ENCODE assay signal across 14 cellular contexts in the genomic region with DNA sequence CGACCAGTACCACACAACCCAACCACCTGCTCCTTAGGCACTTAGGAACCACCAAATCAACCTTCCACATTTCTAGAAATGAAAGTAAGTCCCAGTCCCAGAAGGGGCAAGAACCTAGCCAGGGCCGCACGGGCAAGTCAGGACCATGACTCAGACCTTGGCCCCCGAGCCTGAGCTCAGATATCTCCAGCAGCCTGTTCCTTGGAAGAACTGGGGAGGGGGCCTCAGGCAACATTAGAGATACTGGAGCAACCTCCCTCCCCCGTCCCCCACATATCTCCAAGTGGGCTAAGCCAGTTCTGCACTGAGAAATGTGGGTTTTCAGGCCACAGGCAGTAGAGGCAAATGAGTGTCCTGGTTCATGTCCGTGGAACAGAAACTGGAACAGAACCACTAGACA. TPM values are rescaled to one million over a fixed set of nuclear protein-coding genes. Genes with fewer than 3 reads are reported as not detected.
DNase-seq lines count a peak whose midpoint lies in the region; ATAC-seq and TF ChIP-seq lines count a peak whose summit lies in the region.
"Had no signal": no experiment of that assay in that cellular context is flagged by ENCODE, and none has a peak within 500 bp of the region (broad histone marks: within the 10 kb centered on the region; RNA-seq: fewer than 3 reads in every experiment).

No MANE protein-coding gene starts in this region.

- in situ Hi-C loops in transverse colon (cut with MboI; ENCODE audit: low pct_ligation_motif_present in 1 of 4, low pct_unique_long_range_greater_than_20kb in 1 of 4, low sequenced_read_pairs in 3 of 4) = no loop called here

- peaks cover 53% of the 10 kb centered on the region for H3K4me1 Mint-ChIP-seq in T-helper 17 cell

- no peaks in the 10 kb centered on the region for H3K27me3 Mint-ChIP-seq in T-helper 17 cell

- no peaks in the 10 kb centered on the region for H3K36me3 Mint-ChIP-seq in T-helper 17 cell (ENCODE audit: low read depth)
- H3K36me3 Mint-ChIP-seq: activated naive CD4-positive, alpha-beta T cell treated with anti-CD3 and anti-CD28 coated beads, Interleukin-2, amount 50 U/mL, for 72 hours had no signal

- ATAC-seq in T-helper 17 cell = no peak
- no peak for ATAC-seq in HG03025 (IDR thresholded peaks at IDR 0.05; ENCODE audit: low FRiP score, unreplicated experiment)
- ATAC-seq: left lung had no signal

- no peak overlapping the region for H3K4me3 Mint-ChIP-seq in T-helper 17 cell

- H3K27me3 ChIP-seq in cardiac muscle cell (no peaks in the 10 kb centered on the region), left ventricle myocardium inferior (ENCODE audit: low read depth) (no peaks in the 10 kb centered on the region), transverse colon (no peaks in the 10 kb centered on the region)
- H3K27me3 ChIP-seq: left lung had no signal

- H3K4me1 ChIP-seq in cardiac muscle cell (ENCODE audit: low read depth) = peaks cover 53% of the 10 kb centered on the region
- H3K4me1 ChIP-seq in left ventricle myocardium inferior = peaks cover 38% of the 10 kb centered on the region
- H3K4me1 ChIP-seq in transverse colon = peaks cover 10 to 32% (median 23%) of the 10 kb centered on the region in 4 donors

- no peak overlapping the region for H3K4me3 ChIP-seq in cardiac muscle cell
- no peak overlapping the region for H3K4me3 ChIP-seq in left ventricle myocardium inferior
- H3K4me3 ChIP-seq in transverse colon = no peak overlapping the region
- H3K4me3 ChIP-seq: left lung had no signal

- TF ChIP-seq POLR2A in transverse colon (IDR thresholded peaks at IDR 0.05) = no peak

- intact Hi-C loops in left ventricle myocardium inferior (cut with micrococcal nuclease) = no loop called here
- intact Hi-C loops in transverse colon (cut with DNase I; ENCODE audit: low total_unique reads) = no loop called here

- H3K36me3 ChIP-seq in cardiac muscle cell (no peaks in the 10 kb centered on the region), left ventricle myocardium inferior (no peaks in the 10 kb centered on the region), transverse colon (no peaks in the 10 kb centered on the region)
- H3K36me3 ChIP-seq: left lung had no signal

- no peak for TF ChIP-seq CTCF in cardiac muscle cell (IDR thresholded peaks at IDR 0.05; ENCODE audit: low read depth, low read length)
- no peak for TF ChIP-seq CTCF in left ventricle myocardium inferior (IDR thresholded peaks at IDR 0.05; ENCODE audit: borderline replicate concordance)
- no peak for TF ChIP-seq CTCF in transverse colon (IDR thresholded peaks at IDR 0.05)

- DNase-seq in cardiac muscle cell (ENCODE audit: low read depth in 1 of 2, low spot score in 1 of 2) = no peak
- DNase-seq in left ventricle myocardium inferior = no peak
- no peak for DNase-seq in T-helper 17 cell
- DNase-seq in germinal center (ENCODE audit: low spot score) = peak; percentile 41
- peak; percentile 6 for DNase-seq in transverse colon
- DNase-seq in stimulated activated CD4-positive, alpha-beta T cell treated with anti-CD3 and anti-CD28 coated beads, Interleukin-2, amount 100 ng/mL, for 24 hours = no peak
- no peak for DNase-seq in HEK293T (ENCODE audit: extremely low spot score)
- DNase-seq: erythroblast, hippocampal formation, NCI-H1436 treated with DMSO at 0.1 percent for 48 hours, small intestine had no signal

- 71% methylated on average over 6 of the region's 6 CpGs; no CpG with 5 or more reads in 1 of the 2 donors for WGBS in transverse colon (ENCODE audit: low coverage in 1 of 2), 2 donors

- CTCF ChIA-PET in HEK293T (lab: Yijun Ruan, JAX) = no interaction called here

- TF ChIP-seq EP300 in transverse colon (IDR thresholded peaks at IDR 0.05; ENCODE audit: low read depth) = no peak

- H3K9me3 ChIP-seq in cardiac muscle cell (ENCODE audit: low read depth) (no peaks in the 10 kb centered on the region), left ventricle myocardium inferior (replicated peaks) (no peaks in the 10 kb centered on the region), T-helper 17 cell (ENCODE audit: control insufficient read depth, low read length, poor library complexity, severe bottlenecking) (no peaks in the 10 kb centered on the region), transverse colon (no peaks in the 10 kb centered on the region)
- H3K9me3 ChIP-seq: left lung had no signal

- H3K27ac ChIP-seq in cardiac muscle cell (peak overlapping the region; percentile 88), left ventricle myocardium inferior (replicated peaks) (no peak overlapping the region), transverse colon (no peak overlapping the region)

- H3K27ac Mint-ChIP-seq in T-helper 17 cell = peak overlapping the region; percentile 97

- POLR2A ChIA-PET in HEK293T (lab: Yijun Ruan, JAX) = no interaction called here

TF ChIP-seq in HEK293T, 16 proteins besides CTCF, POLR2A, EP300 and RAD21:
- TF ChIP-seq, protein P1, sequence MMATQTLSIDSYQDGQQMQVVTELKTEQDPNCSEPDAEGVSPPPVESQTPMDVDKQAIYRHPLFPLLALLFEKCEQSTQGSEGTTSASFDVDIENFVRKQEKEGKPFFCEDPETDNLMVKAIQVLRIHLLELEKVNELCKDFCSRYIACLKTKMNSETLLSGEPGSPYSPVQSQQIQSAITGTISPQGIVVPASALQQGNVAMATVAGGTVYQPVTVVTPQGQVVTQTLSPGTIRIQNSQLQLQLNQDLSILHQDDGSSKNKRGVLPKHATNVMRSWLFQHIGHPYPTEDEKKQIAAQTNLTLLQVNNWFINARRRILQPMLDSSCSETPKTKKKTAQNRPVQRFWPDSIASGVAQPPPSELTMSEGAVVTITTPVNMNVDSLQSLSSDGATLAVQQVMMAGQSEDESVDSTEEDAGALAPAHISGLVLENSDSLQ (IDR thresholded peaks at IDR 0.05) = no peak
- TF ChIP-seq FOXA1 (IDR thresholded peaks at IDR 0.05) (no peak), ARNT (IDR thresholded peaks at IDR 0.05) (no peak), FOXM1 (IDR thresholded peaks at IDR 0.05; ENCODE audit: borderline replicate concordance) (no peak), ELF4 (IDR thresholded peaks at IDR 0.05) (no peak)

RNA-seq across cellular contexts. Expression of a gene that starts 7.7 kb away (rescaled TPM):
- total RNA-seq in cardiac muscle cell (134 and 200 TPM in 2 replicates), left ventricle myocardium inferior (51.9 TPM), T-helper 17 cell (100 to 1,000 TPM in 1 of 2 donors, 10 to 100 TPM in 1; 93.3 to 108 TPM), transverse colon (100 to 1,000 TPM in 3 of 4 donors, 10 to 100 TPM in 1; 99.4 to 233 (median 108) TPM)
- 41.5 and 54.6 TPM in 2 replicates for polyA plus RNA-seq in cardiac muscle cell

RNA-seq across cellular contexts. Expression of a gene that starts 49.4 kb away (rescaled TPM):
- total RNA-seq in cardiac muscle cell (66.2 and 101 TPM in 2 replicates), left ventricle myocardium inferior (93.6 TPM), T-helper 17 cell (10 to 100 TPM; 12.9 to 17.7 TPM), transverse colon (100 to 1,000 TPM in 3 of 4 donors, 10 to 100 TPM in 1; 82.7 to 714 (median 225) TPM)
- 91.4 and 139 TPM in 2 replicates for polyA plus RNA-seq in cardiac muscle cell

Comparison
In these comparisons a context has a peak if more than half of its experiments do, and no peak if none do; other contexts are left out.
1. DNase-seq: peak in germinal center (single experiment) and transverse colon (single experiment); none in cardiac muscle cell (0 of 2), left ventricle myocardium inferior (single experiment), T-helper 17 cell (0 of 3), stimulated activated CD4-positive, alpha-beta T cell treated with anti-CD3 and anti-CD28 coated beads, Interleukin-2, amount 100 ng/mL, for 24 hours (0 of 2) and HEK293T (single experiment).